In the genomic region with DNA sequence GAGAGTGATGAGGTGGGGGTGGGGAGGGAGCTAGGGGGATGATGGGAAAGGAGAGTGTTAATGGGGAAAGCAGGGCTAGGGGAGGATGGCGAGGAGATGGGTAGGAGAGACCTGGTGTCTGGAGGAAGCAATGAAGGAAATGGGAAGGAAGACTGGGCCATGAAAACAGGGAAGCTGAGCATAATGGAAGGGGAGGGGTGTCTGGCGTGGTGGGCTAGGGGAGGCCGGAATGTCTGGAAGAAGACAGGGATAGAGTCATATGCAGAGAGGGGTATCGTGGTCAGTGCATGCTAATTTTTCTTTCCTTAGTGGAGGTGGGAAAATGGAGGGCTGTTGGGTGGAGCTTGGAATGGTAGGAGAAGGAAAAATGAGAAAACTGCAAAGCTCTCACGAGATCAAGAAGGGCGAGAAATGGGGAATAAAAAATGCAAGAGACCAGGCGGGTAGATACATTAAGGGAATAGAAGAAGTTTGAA, we compare ENCODE assay signal across 8 cellular contexts. TPM values are rescaled to one million over a fixed set of nuclear protein-coding genes. Genes with fewer than 3 reads are reported as not detected.
DNase-seq lines count a peak whose midpoint lies in the region; ATAC-seq and TF ChIP-seq lines count a peak whose summit lies in the region.

No MANE protein-coding gene starts in this region.

- no peak for ATAC-seq in activated CD4-positive, alpha-beta T cell treated with anti-CD3 and anti-CD28 coated beads for 36 hours
- ATAC-seq in T-cell (replicated peaks in 1 of 4): no peak

- no peak for TF ChIP-seq CTCF in foreskin fibroblast (IDR thresholded peaks at IDR 0.05; ENCODE audit: low read depth, low read length)
- TF ChIP-seq CTCF in sigmoid colon (IDR thresholded peaks at IDR 0.05): no peak

- peak overlapping the region; percentile 78 to 86 (median 84) for H3K27ac ChIP-seq in sigmoid colon

- CTCF ChIA-PET in activated CD4-positive, alpha-beta T cell treated with anti-CD3 and anti-CD28 coated beads for 36 hours (lab: Charles Lee): interaction anchor here (0.5 to 1.5 kb wide), 11 partner anchors 8 to 1227 kb away, joined by 3 to 9 read pairs (median 3); partner anchors contain the start of genes CUL7, PEX6 and TOMM6
- CTCF ChIA-PET in T-cell (lab: Charles Lee): interaction anchor here (0.6 to 2.9 kb wide), 14 partner anchors 9 to 1285 kb away, joined by 3 to 22 read pairs (median 5); partner anchors contain the start of genes CNPY3 (in 1 of the 2), CUL7 (in 1 of the 2), KLC4 (in 1 of the 2) and MRPL2 (in 1 of the 2)

- H3K4me3 ChIP-seq in foreskin fibroblast (ENCODE audit: low read depth in 1 of 2, low read length in 2 of 2) (peak overlapping the region; percentile 86 to 88), sigmoid colon (peak overlapping the region; percentile 79 to 88 (median 85))

- peaks cover 43% of the 10 kb centered on the region for H3K36me3 Mint-ChIP-seq in activated CD4-positive, alpha-beta T cell treated with anti-CD3 and anti-CD28 coated beads for 36 hours (ENCODE audit: low read depth)
- H3K36me3 Mint-ChIP-seq in T-cell: peaks cover 27% of the 10 kb centered on the region

- TF ChIP-seq POLR2A in sigmoid colon (IDR thresholded peaks at IDR 0.05): no peak

- no peaks in the 10 kb centered on the region for H3K27me3 Mint-ChIP-seq in activated CD4-positive, alpha-beta T cell treated with anti-CD3 and anti-CD28 coated beads for 36 hours
- no peaks in the 10 kb centered on the region for H3K27me3 Mint-ChIP-seq in T-cell

- intact Hi-C loops in activated CD4-positive, alpha-beta T cell treated with anti-CD3 and anti-CD28 coated beads for 36 hours (cut with DNase I, micrococcal nuclease): loop anchor here (1.0 to 5.0 kb wide), 11 partner anchors 39 to 613 kb away; partner anchors contain the start of genes KLC4 (in 2 of the 2), MRPL2 (in 2 of the 2), SRF (in 2 of the 2) and ABCC10 (in 1 of the 2)
- intact Hi-C loops in sigmoid colon (cut with DNase I): loop anchor here (2.0 to 5.0 kb wide), 3 partner anchors 44 to 112 kb away; partner anchors contain the start of genes KLC4 and MRPL2

- no peaks in the 10 kb centered on the region for H3K9me3 Mint-ChIP-seq in activated CD4-positive, alpha-beta T cell treated with anti-CD3 and anti-CD28 coated beads for 36 hours (ENCODE audit: low read depth)
- no peaks in the 10 kb centered on the region for H3K9me3 Mint-ChIP-seq in T-cell

- H3K4me1 Mint-ChIP-seq in activated CD4-positive, alpha-beta T cell treated with anti-CD3 and anti-CD28 coated beads for 36 hours: peaks cover 39% of the 10 kb centered on the region
- H3K4me1 Mint-ChIP-seq in T-cell: peaks cover 58 to 69% (median 62%) of the 10 kb centered on the region in 3 donors

- no peak for TF ChIP-seq EP300 in sigmoid colon (IDR thresholded peaks at IDR 0.05)

- H3K27ac Mint-ChIP-seq in activated CD4-positive, alpha-beta T cell treated with anti-CD3 and anti-CD28 coated beads for 36 hours: peak overlapping the region; percentile 87
- H3K27ac Mint-ChIP-seq in T-cell: peak overlapping the region; percentile 91

- POLR2A ChIA-PET in activated CD4-positive, alpha-beta T cell treated with anti-CD3 and anti-CD28 coated beads for 36 hours (lab: Charles Lee): interaction anchor here (0.6 to 2.1 kb wide), 7 partner anchors 17 to 461 kb away, joined by 3 to 10 read pairs (median 8); partner anchors contain the start of genes CNPY3, KLC4, MRPL2 and PEX6
- POLR2A ChIA-PET in T-cell (lab: Charles Lee): interaction anchor here (0.6 to 1.6 kb wide), 12 partner anchors 10 to 269 kb away, joined by 3 to 15 read pairs (median 6); partner anchors contain the start of genes CNPY3 (in 2 of the 2), CUL7 (in 2 of the 2), PEX6 (in 2 of the 2) and BICRAL (in 1 of the 2)

- peaks cover 31 to 55% (median 38%) of the 10 kb centered on the region in 4 donors for H3K36me3 ChIP-seq in sigmoid colon

- peak overlapping the region; percentile 91 for H3K4me3 Mint-ChIP-seq in activated CD4-positive, alpha-beta T cell treated with anti-CD3 and anti-CD28 coated beads for 36 hours
- peak overlapping the region; percentile 93 to 95 (median 94) for H3K4me3 Mint-ChIP-seq in T-cell

- H3K4me1 ChIP-seq in sigmoid colon: peaks cover 0 to 53% (median 42%) of the 10 kb centered on the region in 4 donors

- no peak for DNase-seq in activated CD4-positive, alpha-beta T cell treated with anti-CD3 and anti-CD28 coated beads for 36 hours
- DNase-seq in activated CD4-positive, alpha-beta T cell treated with anti-CD3 and anti-CD28 coated beads, Interleukin-2, amount 50 U/mL, for 1 hour: no peak
- DNase-seq in T-cell (no peak), foreskin fibroblast (peak in 1 of 2 donors; percentile 60), sigmoid colon (no peak), OCI-M1 (lab: John Stamatoyannopoulos, UW) (no peak), NCI-H2196 (lab: John Stamatoyannopoulos, UW; ENCODE audit: unreplicated experiment) (no peak), NCI-H226 (no peak)

- H3K27me3 ChIP-seq in sigmoid colon: no peaks in the 10 kb centered on the region

- 0 to 3% methylated on average over 7 of the region's 7 CpGs for WGBS in sigmoid colon, 2 donors

- H3K9me3 ChIP-seq in sigmoid colon: no peaks in the 10 kb centered on the region

RNA-seq across cellular contexts. Expression of gene KLHDC3, which starts 0.4 kb away (rescaled TPM):
- total RNA-seq in activated CD4-positive, alpha-beta T cell treated with anti-CD3 and anti-CD28 coated beads for 36 hours: 10 to 100 TPM; 58.3 to 65.2 TPM
- total RNA-seq in T-cell: 10 to 100 TPM; 40.5 to 75.3 (median 66.9) TPM
- 100 to 1,000 TPM in 3 of 4 donors, 10 to 100 TPM in 1; 68.4 to 158 (median 105) TPM for total RNA-seq in sigmoid colon
- 10 to 100 TPM; 64.3 to 69.7 (median 69.1) TPM for polyA plus RNA-seq in sigmoid colon

RNA-seq across cellular contexts. Expression of gene MEA1, which starts 0.7 kb away (rescaled TPM):
- 100 to 1,000 TPM in 1 of 2 experiments, 10 to 100 TPM in 1; 93.4 to 129 TPM for total RNA-seq in activated CD4-positive, alpha-beta T cell treated with anti-CD3 and anti-CD28 coated beads for 36 hours
- total RNA-seq in T-cell (10 to 100 TPM; 20.5 to 38.7 (median 34.0) TPM), sigmoid colon (10 to 100 TPM; 49.0 to 91.5 (median 71.5) TPM)
- polyA plus RNA-seq in sigmoid colon: 10 to 100 TPM; 59.1 to 93.1 (median 75.1) TPM

RNA-seq across cellular contexts. Expression of gene RRP36, which starts 7.0 kb away (rescaled TPM):
- 10 to 100 TPM; 45.8 to 48.1 TPM for total RNA-seq in activated CD4-positive, alpha-beta T cell treated with anti-CD3 and anti-CD28 coated beads for 36 hours
- 10 to 100 TPM; 27.3 to 51.2 (median 47.3) TPM for total RNA-seq in T-cell
- 10 to 100 TPM; 40.5 to 46.6 (median 43.3) TPM for total RNA-seq in sigmoid colon
- 10 to 100 TPM; 24.6 to 50.8 (median 27.3) TPM for polyA plus RNA-seq in sigmoid colon

RNA-seq across cellular contexts. Expression of gene PPP2R5D, which starts 30.1 kb away (rescaled TPM):
- total RNA-seq in activated CD4-positive, alpha-beta T cell treated with anti-CD3 and anti-CD28 coated beads for 36 hours: 10 to 100 TPM; 51.0 to 57.3 TPM
- total RNA-seq in T-cell (10 to 100 TPM; 27.8 to 35.1 (median 33.3) TPM), sigmoid colon (10 to 100 TPM; 26.7 to 41.5 (median 33.9) TPM)
- polyA plus RNA-seq in sigmoid colon: 10 to 100 TPM; 29.4 to 38.8 (median 35.5) TPM

RNA-seq across cellular contexts. Expression of gene PEX6, which starts 35.5 kb away (rescaled TPM):
- 10 to 100 TPM; 10.7 to 14.6 TPM for total RNA-seq in activated CD4-positive, alpha-beta T cell treated with anti-CD3 and anti-CD28 coated beads for 36 hours
- 10 to 100 TPM; 20.5 to 30.5 (median 27.4) TPM for total RNA-seq in T-cell
- total RNA-seq in sigmoid colon: 10 to 100 TPM; 10.2 to 19.1 (median 18.2) TPM
- polyA plus RNA-seq in sigmoid colon: 10 to 100 TPM; 12.6 to 21.5 (median 14.0) TPM
